ENCODE assay signal across 1 cellular context in the genomic region with DNA sequence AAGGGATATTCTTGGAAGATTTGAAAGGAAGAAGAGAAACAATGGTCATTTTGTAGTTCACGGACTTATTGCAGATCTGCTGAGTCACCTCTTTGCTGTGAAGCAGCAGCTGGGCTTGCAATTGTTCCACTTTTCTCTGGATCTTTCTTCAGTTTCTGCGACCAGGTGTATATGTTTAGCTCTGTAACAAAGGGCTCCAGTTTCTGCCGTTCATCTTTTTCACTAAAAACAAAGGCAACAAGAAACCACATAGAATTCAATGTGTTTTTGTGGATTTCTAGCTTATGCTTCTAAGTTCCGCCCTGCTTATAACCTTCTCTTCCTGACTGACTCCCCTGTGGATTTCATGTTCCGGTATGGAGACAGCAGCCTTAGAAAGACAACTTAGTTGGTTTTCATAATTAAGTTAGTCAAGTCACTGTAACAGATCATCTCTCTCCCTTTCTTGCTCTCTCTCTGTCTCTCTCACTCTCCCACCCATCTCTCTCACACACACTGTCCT.
TF ChIP-seq lines count a peak whose summit lies in the region.

No MANE protein-coding gene starts in this region.

TF ChIP-seq in GM23338, 12 proteins besides CTCF, POLR2A, EP300 and RAD21:
- TF ChIP-seq, protein P1, sequence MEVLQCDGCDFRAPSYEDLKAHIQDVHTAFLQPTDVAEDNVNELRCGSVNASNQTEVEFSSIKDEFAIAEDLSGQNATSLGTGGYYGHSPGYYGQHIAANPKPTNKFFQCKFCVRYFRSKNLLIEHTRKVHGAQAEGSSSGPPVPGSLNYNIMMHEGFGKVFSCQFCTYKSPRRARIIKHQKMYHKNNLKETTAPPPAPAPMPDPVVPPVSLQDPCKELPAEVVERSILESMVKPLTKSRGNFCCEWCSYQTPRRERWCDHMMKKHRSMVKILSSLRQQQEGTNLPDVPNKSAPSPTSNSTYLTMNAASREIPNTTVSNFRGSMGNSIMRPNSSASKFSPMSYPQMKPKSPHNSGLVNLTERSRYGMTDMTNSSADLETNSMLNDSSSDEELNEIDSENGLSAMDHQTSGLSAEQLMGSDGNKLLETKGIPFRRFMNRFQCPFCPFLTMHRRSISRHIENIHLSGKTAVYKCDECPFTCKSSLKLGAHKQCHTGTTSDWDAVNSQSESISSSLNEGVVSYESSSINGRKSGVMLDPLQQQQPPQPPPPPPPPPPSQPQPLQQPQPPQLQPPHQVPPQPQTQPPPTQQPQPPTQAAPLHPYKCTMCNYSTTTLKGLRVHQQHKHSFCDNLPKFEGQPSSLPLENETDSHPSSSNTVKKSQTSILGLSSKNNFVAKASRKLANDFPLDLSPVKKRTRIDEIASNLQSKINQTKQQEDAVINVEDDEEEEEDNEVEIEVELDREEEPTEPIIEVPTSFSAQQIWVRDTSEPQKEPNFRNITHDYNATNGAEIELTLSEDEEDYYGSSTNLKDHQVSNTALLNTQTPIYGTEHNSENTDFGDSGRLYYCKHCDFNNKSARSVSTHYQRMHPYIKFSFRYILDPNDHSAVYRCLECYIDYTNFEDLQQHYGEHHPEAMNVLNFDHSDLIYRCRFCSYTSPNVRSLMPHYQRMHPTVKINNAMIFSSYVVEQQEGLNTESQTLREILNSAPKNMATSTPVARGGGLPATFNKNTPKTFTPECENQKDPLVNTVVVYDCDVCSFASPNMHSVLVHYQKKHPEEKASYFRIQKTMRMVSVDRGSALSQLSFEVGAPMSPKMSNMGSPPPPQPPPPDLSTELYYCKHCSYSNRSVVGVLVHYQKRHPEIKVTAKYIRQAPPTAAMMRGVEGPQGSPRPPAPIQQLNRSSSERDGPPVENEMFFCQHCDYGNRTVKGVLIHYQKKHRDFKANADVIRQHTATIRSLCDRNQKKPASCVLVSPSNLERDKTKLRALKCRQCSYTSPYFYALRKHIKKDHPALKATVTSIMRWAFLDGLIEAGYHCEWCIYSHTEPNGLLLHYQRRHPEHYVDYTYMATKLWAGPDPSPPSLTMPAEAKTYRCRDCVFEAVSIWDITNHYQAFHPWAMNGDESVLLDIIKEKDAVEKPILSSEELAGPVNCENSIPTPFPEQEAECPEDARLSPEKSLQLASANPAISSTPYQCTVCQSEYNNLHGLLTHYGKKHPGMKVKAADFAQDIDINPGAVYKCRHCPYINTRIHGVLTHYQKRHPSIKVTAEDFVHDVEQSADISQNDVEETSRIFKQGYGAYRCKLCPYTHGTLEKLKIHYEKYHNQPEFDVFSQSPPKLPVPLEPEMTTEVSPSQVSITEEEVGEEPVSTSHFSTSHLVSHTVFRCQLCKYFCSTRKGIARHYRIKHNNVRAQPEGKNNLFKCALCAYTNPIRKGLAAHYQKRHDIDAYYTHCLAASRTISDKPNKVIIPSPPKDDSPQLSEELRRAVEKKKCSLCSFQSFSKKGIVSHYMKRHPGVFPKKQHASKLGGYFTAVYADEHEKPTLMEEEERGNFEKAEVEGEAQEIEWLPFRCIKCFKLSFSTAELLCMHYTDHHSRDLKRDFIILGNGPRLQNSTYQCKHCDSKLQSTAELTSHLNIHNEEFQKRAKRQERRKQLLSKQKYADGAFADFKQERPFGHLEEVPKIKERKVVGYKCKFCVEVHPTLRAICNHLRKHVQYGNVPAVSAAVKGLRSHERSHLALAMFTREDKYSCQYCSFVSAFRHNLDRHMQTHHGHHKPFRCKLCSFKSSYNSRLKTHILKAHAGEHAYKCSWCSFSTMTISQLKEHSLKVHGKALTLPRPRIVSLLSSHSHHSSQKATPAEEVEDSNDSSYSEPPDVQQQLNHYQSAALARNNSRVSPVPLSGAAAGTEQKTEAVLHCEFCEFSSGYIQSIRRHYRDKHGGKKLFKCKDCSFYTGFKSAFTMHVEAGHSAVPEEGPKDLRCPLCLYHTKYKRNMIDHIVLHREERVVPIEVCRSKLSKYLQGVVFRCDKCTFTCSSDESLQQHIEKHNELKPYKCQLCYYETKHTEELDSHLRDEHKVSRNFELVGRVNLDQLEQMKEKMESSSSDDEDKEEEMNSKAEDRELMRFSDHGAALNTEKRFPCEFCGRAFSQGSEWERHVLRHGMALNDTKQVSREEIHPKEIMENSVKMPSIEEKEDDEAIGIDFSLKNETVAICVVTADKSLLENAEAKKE (CRISPR knock-in tag; IDR thresholded peaks at IDR 0.05): no peak
- no peak for TF ChIP-seq EZH2 (IDR thresholded peaks at IDR 0.05; ENCODE audit: low read depth, unreplicated experiment)
- TF ChIP-seq NANOG (IDR thresholded peaks at IDR 0.05; ENCODE audit: borderline replicate concordance): no peak
- TF ChIP-seq ZNF114 (CRISPR knock-in tag; IDR thresholded peaks at IDR 0.05): no peak
- no peak for TF ChIP-seq STAT1 (IDR thresholded peaks at IDR 0.05; ENCODE audit: unreplicated experiment)
- TF ChIP-seq CREB1 (CRISPR knock-in tag; IDR thresholded peaks at IDR 0.05; ENCODE audit: low read depth): no peak
- TF ChIP-seq POLR2AphosphoS5 (IDR thresholded peaks at IDR 0.05; ENCODE audit: low read depth): no peak
- TF ChIP-seq ZNF331 (CRISPR knock-in tag; IDR thresholded peaks at IDR 0.05; ENCODE audit: low read depth): no peak
- TF ChIP-seq JUNB (IDR thresholded peaks at IDR 0.05; ENCODE audit: unreplicated experiment): no peak
- no peak for TF ChIP-seq REST (IDR thresholded peaks at IDR 0.05; ENCODE audit: unreplicated experiment)
- TF ChIP-seq EZH2phosphoT487 (IDR thresholded peaks at IDR 0.05; ENCODE audit: unreplicated experiment): no peak
- TF ChIP-seq ETS1 (IDR thresholded peaks at IDR 0.05): no peak
